ENCODE assay signal across 13 cellular contexts in genomic region chrX:70219938-70220764, GRCh38. TPM values are rescaled to one million over a fixed set of nuclear protein-coding genes. Genes with fewer than 3 reads are reported as not detected.
DNase-seq lines count a peak whose midpoint lies in the region; ATAC-seq lines count a peak whose summit lies in the region.
"Had no signal": no experiment of that assay in that cellular context is flagged by ENCODE, and none has a peak within 500 bp of the region (broad histone marks: within the 10 kb centered on the region; RNA-seq: fewer than 3 reads in every experiment).

No MANE protein-coding gene starts in this region.

- H3K27me3 ChIP-seq in CD8-positive, alpha-beta memory T cell (ENCODE audit: insufficient read depth, low read length, poor library complexity, severe bottlenecking): no peaks in the 10 kb centered on the region
- H3K27me3 ChIP-seq: ascending aorta had no signal

- no peak overlapping the region for H3K27ac ChIP-seq in CD8-positive, alpha-beta memory T cell (ENCODE audit: low read depth, low read length)
- H3K27ac ChIP-seq: ascending aorta; BLaER1 treated with 17β-estradiol and CSF1 and Interleukin-3, amounts not matched to agents 10 nM and 100 nM; heart left ventricle had no signal

- H3K9me3 Mint-ChIP-seq in immature natural killer cell: no peaks in the 10 kb centered on the region
- H3K9me3 Mint-ChIP-seq in CD8-positive, alpha-beta memory T cell: no peaks in the 10 kb centered on the region
- H3K9me3 Mint-ChIP-seq: natural killer cell treated with Interleukin-12 subunit alpha and Interleukin-12 subunit beta and Interleukin-15 and Interleukin-18, amount 100 ng/mL, for 72 hours had no signal

- intact Hi-C loops in left cardiac atrium (cut with DNase I): no loop called here

- H3K27ac Mint-ChIP-seq in immature natural killer cell: no peak overlapping the region
- H3K27ac Mint-ChIP-seq in CD8-positive, alpha-beta memory T cell: peak overlapping the region in 2 of 8 donors; percentile 2 to 13
- H3K27ac Mint-ChIP-seq: natural killer cell treated with Interleukin-12 subunit alpha and Interleukin-12 subunit beta and Interleukin-15 and Interleukin-18, amount 100 ng/mL, for 72 hours had no signal

- peak; percentile 57 to 89 for ATAC-seq in left cardiac atrium
- no peak for ATAC-seq in HG03139 (IDR thresholded peaks at IDR 0.05; ENCODE audit: unreplicated experiment)

- CTCF ChIA-PET in CD8-positive, alpha-beta memory T cell (lab: Charles Lee): no interaction called here

- no peaks in the 10 kb centered on the region for H3K36me3 Mint-ChIP-seq in immature natural killer cell
- no peaks in the 10 kb centered on the region for H3K36me3 Mint-ChIP-seq in CD8-positive, alpha-beta memory T cell
- H3K36me3 Mint-ChIP-seq: natural killer cell treated with Interleukin-12 subunit alpha and Interleukin-12 subunit beta and Interleukin-15 and Interleukin-18, amount 100 ng/mL, for 72 hours had no signal

- peaks cover 2 to 7% (median 3%) of the 10 kb centered on the region in 3 donors for H3K27me3 Mint-ChIP-seq in immature natural killer cell (ENCODE audit: low read depth in 3 of 3)
- H3K27me3 Mint-ChIP-seq in CD8-positive, alpha-beta memory T cell: peaks cover 0 to 6% of the 10 kb centered on the region in 2 donors

- no peaks in the 10 kb centered on the region for H3K9me3 ChIP-seq in CD8-positive, alpha-beta memory T cell (ENCODE audit: low read length)
- H3K9me3 ChIP-seq: heart left ventricle had no signal

- no peak overlapping the region for H3K4me3 Mint-ChIP-seq in immature natural killer cell
- H3K4me3 Mint-ChIP-seq in CD8-positive, alpha-beta memory T cell: no peak overlapping the region
- H3K4me3 Mint-ChIP-seq: natural killer cell treated with Interleukin-12 subunit alpha and Interleukin-12 subunit beta and Interleukin-15 and Interleukin-18, amount 100 ng/mL, for 72 hours had no signal

- POLR2A ChIA-PET in CD8-positive, alpha-beta memory T cell (lab: Charles Lee): no interaction called here

- DNase-seq in AG20443 (ENCODE audit: low spot score): peak; percentile 37
- DNase-seq in NCI-H1092 (lab: John Stamatoyannopoulos, UW): peak; percentile 68
- peak; percentile 80 to 85 for DNase-seq in SHP77 (lab: John Stamatoyannopoulos, UW)
- DNase-seq in left cardiac atrium: no peak
- DNase-seq in immature natural killer cell: no peak
- DNase-seq in activated T-cell treated with anti-CD3 and anti-CD28 coated beads for 4 hours: no peak
- no peak for DNase-seq in CD8-positive, alpha-beta memory T cell
- DNase-seq: activated CD4-positive, alpha-beta T cell treated with anti-CD3 and anti-CD28 coated beads, Interleukin-2, amount 50 U/mL, for 48 hours had no signal

- H3K36me3 ChIP-seq in CD8-positive, alpha-beta memory T cell (ENCODE audit: insufficient read depth, low read length): no peaks in the 10 kb centered on the region
- H3K36me3 ChIP-seq: ascending aorta; BLaER1 treated with 17β-estradiol and CSF1 and Interleukin-3, amounts not matched to agents 10 nM and 100 nM; heart left ventricle had no signal

- H3K4me1 Mint-ChIP-seq in immature natural killer cell: no peaks in the 10 kb centered on the region
- peaks cover 0 to 3% (median 0%) of the 10 kb centered on the region in 3 donors for H3K4me1 Mint-ChIP-seq in CD8-positive, alpha-beta memory T cell

- no peak overlapping the region for H3K4me3 ChIP-seq in CD8-positive, alpha-beta memory T cell (ENCODE audit: low read length)
- H3K4me3 ChIP-seq: ascending aorta; BLaER1 treated with 17β-estradiol and CSF1 and Interleukin-3, amounts not matched to agents 10 nM and 100 nM; heart left ventricle had no signal

- H3K4me1 ChIP-seq in CD8-positive, alpha-beta memory T cell (ENCODE audit: insufficient read depth, low read length): no peaks in the 10 kb centered on the region
- H3K4me1 ChIP-seq: ascending aorta, heart left ventricle had no signal

RNA-seq across cellular contexts. Expression of gene AWAT1, which starts 14.3 kb away (rescaled TPM):
- total RNA-seq in left cardiac atrium: not detected
- not detected for polyA plus RNA-seq in immature natural killer cell
- not detected for total RNA-seq in CD8-positive, alpha-beta memory T cell
- polyA plus RNA-seq in CD8-positive, alpha-beta memory T cell: not detected
- total RNA-seq: ascending aorta; heart left ventricle; natural killer cell treated with Interleukin-12 subunit alpha and Interleukin-12 subunit beta and Interleukin-15 and Interleukin-18, amount 100 ng/mL, for 72 hours had no signal
- polyA plus RNA-seq: heart left ventricle had no signal

RNA-seq across cellular contexts. Expression of gene P2RY4, which starts 39.9 kb away (rescaled TPM):
- total RNA-seq in left cardiac atrium: under 1 TPM in 1 of 2 donors, not detected in 1; 0.16 TPM
- polyA plus RNA-seq in immature natural killer cell: not detected
- under 1 TPM in 1 of 2 experiments, not detected in 1; 0.18 TPM for total RNA-seq in CD8-positive, alpha-beta memory T cell
- polyA plus RNA-seq in CD8-positive, alpha-beta memory T cell: not detected

RNA-seq across cellular contexts. Expression of gene DGAT2L6, which starts 42.9 kb away (rescaled TPM):
- total RNA-seq in left cardiac atrium: not detected
- polyA plus RNA-seq in immature natural killer cell: not detected
- total RNA-seq in CD8-positive, alpha-beta memory T cell: not detected
- polyA plus RNA-seq in CD8-positive, alpha-beta memory T cell: not detected
- total RNA-seq: ascending aorta; heart left ventricle; natural killer cell treated with Interleukin-12 subunit alpha and Interleukin-12 subunit beta and Interleukin-15 and Interleukin-18, amount 100 ng/mL, for 72 hours had no signal
- polyA plus RNA-seq: heart left ventricle had no signal

RNA-seq across cellular contexts. Expression of gene ARR3, which starts 48.0 kb away (rescaled TPM):
- not detected for total RNA-seq in left cardiac atrium
- polyA plus RNA-seq in immature natural killer cell: not detected
- total RNA-seq in CD8-positive, alpha-beta memory T cell: not detected
- not detected for polyA plus RNA-seq in CD8-positive, alpha-beta memory T cell
- total RNA-seq: ascending aorta; heart left ventricle; natural killer cell treated with Interleukin-12 subunit alpha and Interleukin-12 subunit beta and Interleukin-15 and Interleukin-18, amount 100 ng/mL, for 72 hours had no signal
- polyA plus RNA-seq: heart left ventricle had no signal

Comparison
In these comparisons a context has a peak if more than half of its experiments do, and no peak if none do; other contexts are left out.
1. DNase-seq: peak in AG20443 (single experiment), NCI-H1092 (single experiment) and SHP77 (2 of 2); none in left cardiac atrium (single experiment), immature natural killer cell (0 of 3), activated T-cell treated with anti-CD3 and anti-CD28 coated beads for 4 hours (single experiment) and CD8-positive, alpha-beta memory T cell (0 of 5).